In the genomic region with DNA sequence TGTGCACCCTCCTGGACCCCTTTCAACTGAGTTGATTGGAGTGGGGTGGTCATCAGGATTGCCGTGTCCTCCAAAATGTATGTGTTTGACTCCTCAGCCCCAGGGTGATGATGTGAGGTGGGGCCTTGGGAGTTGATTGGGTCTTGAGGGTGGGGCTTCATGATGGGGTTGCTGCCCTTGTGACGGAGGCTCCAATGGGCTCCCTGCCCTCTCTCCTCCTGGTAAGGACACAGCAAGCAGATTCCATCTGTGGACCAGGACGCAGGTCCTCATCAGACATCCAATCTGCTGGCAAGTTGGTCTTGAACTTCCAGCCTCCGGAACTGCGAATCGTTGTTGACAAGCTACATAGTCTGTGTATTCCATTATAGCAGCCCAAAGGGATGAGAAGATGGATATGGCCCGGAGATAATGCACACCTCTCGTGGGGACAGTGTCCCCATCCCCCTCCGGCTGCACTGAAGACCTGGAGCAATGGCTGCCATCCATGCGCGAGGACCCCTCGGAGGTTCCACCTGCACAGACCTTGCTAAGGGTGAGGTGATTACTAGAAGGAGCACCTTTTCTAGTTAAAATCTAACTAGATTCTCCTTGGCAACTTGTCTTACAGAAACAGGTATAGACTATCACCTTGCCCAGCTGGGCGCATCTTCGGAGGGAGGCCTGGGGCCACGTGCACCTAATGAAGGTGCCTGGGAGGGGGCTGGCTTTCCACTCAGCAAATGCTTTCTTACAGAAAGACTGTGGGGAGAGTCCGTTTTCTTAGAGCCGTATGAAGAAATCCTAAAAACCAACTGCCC, we compare ENCODE assay signal across 23 cellular contexts.
A peak's percentile ranks its signal among the peaks of the same experiment; 100 is the strongest.
DNase-seq lines count a peak whose midpoint lies in the region; ATAC-seq and TF ChIP-seq lines count a peak whose summit lies in the region.
"Had no signal": no experiment of that assay in that cellular context is flagged by ENCODE, and none has a peak within 500 bp of the region (broad histone marks: within the 10 kb centered on the region; RNA-seq: fewer than 3 reads in every experiment).

No MANE protein-coding gene starts in this region.

- POLR2A ChIA-PET in RWPE1 (lab: Yijun Ruan, JAX; ENCODE audit: low non-redundant PET) = no interaction called here

- peak overlapping the region; percentile 12 for H3K27ac ChIP-seq in RWPE1
- H3K27ac ChIP-seq: A549; BLaER1 treated with 17β-estradiol and CSF1 and Interleukin-3, amounts not matched to agents 10 nM and 100 nM had no signal

- DNase-seq in RWPE1 (ENCODE audit: low spot score) (no peak), ecto neural progenitor cell (ENCODE audit: low spot score) (peak; percentile 27), mesenteric fat pad (ENCODE audit: low spot score) (peak; percentile 73), osteocyte (ENCODE audit: extremely low spot score, unreplicated experiment) (peak; percentile 79)
- no peak for DNase-seq in effector CD4-positive, alpha-beta T cell
- no peak for DNase-seq in stimulated activated CD4-positive, alpha-beta T cell treated with anti-CD3 and anti-CD28 coated beads, Interleukin-4, amount 100 ng/mL, for 24 hours
- DNase-seq: 8988T; ACHN; AML-193; BE2C; CD4-positive, alpha-beta T cell; CD8-positive, alpha-beta memory T cell; DMS 273 treated with DMSO at 0.1 percent for 48 hours; DMS79; EL; GDM1; GOT3; HFFc6 had no signal

- no peak for ATAC-seq in GM18520 (IDR thresholded peaks at IDR 0.05; ENCODE audit: unreplicated experiment)
- ATAC-seq: A549, GM12878 had no signal

- CTCF ChIA-PET in RWPE1 (lab: Yijun Ruan, JAX) = no interaction called here

- no peaks in the 10 kb centered on the region for H3K36me3 Mint-ChIP-seq in osteocyte (ENCODE audit: unreplicated experiment)
- H3K36me3 Mint-ChIP-seq: CD14-positive monocyte; CD8-positive, alpha-beta memory T cell had no signal

- H3K4me3 Mint-ChIP-seq in osteocyte (ENCODE audit: unreplicated experiment) = no peak overlapping the region
- H3K4me3 Mint-ChIP-seq: CD14-positive monocyte; CD4-positive, alpha-beta T cell; CD8-positive, alpha-beta memory T cell; HFFc6 had no signal

- no peak overlapping the region for H3K27ac Mint-ChIP-seq in osteocyte (ENCODE audit: unreplicated experiment)
- H3K27ac Mint-ChIP-seq: CD14-positive monocyte; CD4-positive, alpha-beta T cell; CD8-positive, alpha-beta memory T cell; HFFc6 had no signal

- H3K9me3 Mint-ChIP-seq in osteocyte (ENCODE audit: unreplicated experiment) = no peaks in the 10 kb centered on the region
- H3K9me3 Mint-ChIP-seq: CD4-positive, alpha-beta T cell had no signal

- no peak for TF ChIP-seq CTCF in RWPE1 (conservative IDR thresholded peaks at IDR 0.05; ENCODE audit: low read depth)
- no peak for TF ChIP-seq CTCF in osteocyte (IDR thresholded peaks at IDR 0.05)

- no peaks in the 10 kb centered on the region for H3K27me3 Mint-ChIP-seq in osteocyte (ENCODE audit: unreplicated experiment)

- H3K4me1 Mint-ChIP-seq in osteocyte (ENCODE audit: unreplicated experiment) = no peaks in the 10 kb centered on the region
- H3K4me1 Mint-ChIP-seq: CD14-positive monocyte; CD8-positive, alpha-beta memory T cell had no signal

Comparison
In these comparisons a context has a peak if more than half of its experiments do, and no peak if none do; other contexts are left out.
1. DNase-seq: peak in ecto neural progenitor cell (single experiment), mesenteric fat pad (single experiment) and osteocyte (single experiment); none in RWPE1 (single experiment), effector CD4-positive, alpha-beta T cell (single experiment) and stimulated activated CD4-positive, alpha-beta T cell treated with anti-CD3 and anti-CD28 coated beads, Interleukin-4, amount 100 ng/mL, for 24 hours (single experiment).